Comparison of ENCODE assay signal across 3 cellular contexts in genomic region chr3:71492566-71492965, GRCh38.
TF ChIP-seq lines count a peak whose summit lies in the region.

No MANE protein-coding gene starts in this region.

TF ChIP-seq in SK-N-SH, 30 proteins besides CTCF, POLR2A, EP300 and RAD21:
- no peak for TF ChIP-seq ZBTB33 (IDR thresholded peaks at IDR 0.05; ENCODE audit: borderline replicate concordance, low read depth)
- 0 out of 2 replicates have a peak, but pooled peaks have one; percentile 48 for TF ChIP-seq RFX5 (IDR thresholded peaks at IDR 0.05; ENCODE audit: low read length)

TF ChIP-seq in SK-N-SH treated with all-trans-retinoic acid at 6 μM for 48 hours, 23 proteins besides CTCF, POLR2A, EP300 and RAD21:
- no peak for TF ChIP-seq SNAI2 (CRISPR knock-in tag; IDR thresholded peaks at IDR 0.05)
- no peak for TF ChIP-seq RARB (CRISPR knock-in tag; IDR thresholded peaks at IDR 0.05)
- TF ChIP-seq ZFP30 (CRISPR knock-in tag; IDR thresholded peaks at IDR 0.05) = no peak
- TF ChIP-seq ZNF70 (CRISPR knock-in tag; IDR thresholded peaks at IDR 0.05) = no peak
- TF ChIP-seq ISL1 (CRISPR knock-in tag; IDR thresholded peaks at IDR 0.05) = no peak
- no peak for TF ChIP-seq ZC3H10 (CRISPR knock-in tag; IDR thresholded peaks at IDR 0.05)
- no peak for TF ChIP-seq CSDC2 (CRISPR knock-in tag; IDR thresholded peaks at IDR 0.05)
- TF ChIP-seq PPARA (CRISPR knock-in tag; IDR thresholded peaks at IDR 0.05; ENCODE audit: borderline replicate concordance) = no peak

TF ChIP-seq in H1, 55 proteins besides CTCF, POLR2A, EP300 and RAD21:
- TF ChIP-seq SIRT6 (IDR thresholded peaks at IDR 0.05; ENCODE audit: low read length) (no peak), RFX5 (IDR thresholded peaks at IDR 0.05; ENCODE audit: borderline replicate concordance, low read depth, low read length) (peak; percentile 47; the same call in 1 of the 2 replicates)
